ENCODE assay signal across 1 cellular context in the genomic region with DNA sequence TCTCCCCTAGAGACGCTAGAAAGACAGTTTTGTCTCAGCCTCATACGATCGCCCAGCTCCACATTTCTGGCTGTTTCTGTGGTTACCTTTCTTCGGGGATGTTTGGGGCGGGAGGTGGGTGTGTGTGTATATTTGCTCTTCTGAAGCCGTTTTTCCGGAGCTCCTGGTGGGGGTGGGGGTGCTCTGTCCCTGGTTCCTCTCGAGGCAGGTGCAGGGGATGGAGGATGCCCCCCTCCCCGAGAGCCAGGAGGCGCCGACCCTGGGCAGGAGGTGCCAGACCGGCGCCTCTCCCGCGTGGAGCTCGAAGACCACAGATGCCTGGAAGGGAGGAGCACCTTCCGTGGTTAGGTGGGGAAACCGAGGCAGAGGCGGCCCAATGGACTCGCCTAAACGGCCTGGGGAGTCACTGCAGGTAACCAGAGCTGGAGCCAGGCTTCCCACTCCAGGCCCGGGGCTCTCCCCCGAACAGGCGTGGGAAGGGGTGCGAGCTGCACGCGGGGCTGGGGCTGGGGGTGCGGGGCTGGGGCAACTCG.
TF ChIP-seq lines count a peak whose summit lies in the region.

No MANE protein-coding gene starts in this region.

TF ChIP-seq in K562, 482 proteins besides CTCF, POLR2A, EP300 and RAD21 (continued from another document and continues in another):
- no peak for TF ChIP-seq ZNF280B (CRISPR knock-in tag; IDR thresholded peaks at IDR 0.05)
- no peak for TF ChIP-seq FOS (IDR thresholded peaks at IDR 0.05; ENCODE audit: extremely low read depth, insufficient read length)
- 0 out of 2 replicates have a peak, but pooled peaks have one; percentile 56 for TF ChIP-seq ZNF395 (CRISPR knock-in tag; IDR thresholded peaks at IDR 0.05)
- no peak for TF ChIP-seq TCF7L2 (IDR thresholded peaks at IDR 0.05; ENCODE audit: low read depth, low read length)
- TF ChIP-seq ZNF316 (IDR thresholded peaks at IDR 0.05) = no peak
- TF ChIP-seq, protein P1, sequence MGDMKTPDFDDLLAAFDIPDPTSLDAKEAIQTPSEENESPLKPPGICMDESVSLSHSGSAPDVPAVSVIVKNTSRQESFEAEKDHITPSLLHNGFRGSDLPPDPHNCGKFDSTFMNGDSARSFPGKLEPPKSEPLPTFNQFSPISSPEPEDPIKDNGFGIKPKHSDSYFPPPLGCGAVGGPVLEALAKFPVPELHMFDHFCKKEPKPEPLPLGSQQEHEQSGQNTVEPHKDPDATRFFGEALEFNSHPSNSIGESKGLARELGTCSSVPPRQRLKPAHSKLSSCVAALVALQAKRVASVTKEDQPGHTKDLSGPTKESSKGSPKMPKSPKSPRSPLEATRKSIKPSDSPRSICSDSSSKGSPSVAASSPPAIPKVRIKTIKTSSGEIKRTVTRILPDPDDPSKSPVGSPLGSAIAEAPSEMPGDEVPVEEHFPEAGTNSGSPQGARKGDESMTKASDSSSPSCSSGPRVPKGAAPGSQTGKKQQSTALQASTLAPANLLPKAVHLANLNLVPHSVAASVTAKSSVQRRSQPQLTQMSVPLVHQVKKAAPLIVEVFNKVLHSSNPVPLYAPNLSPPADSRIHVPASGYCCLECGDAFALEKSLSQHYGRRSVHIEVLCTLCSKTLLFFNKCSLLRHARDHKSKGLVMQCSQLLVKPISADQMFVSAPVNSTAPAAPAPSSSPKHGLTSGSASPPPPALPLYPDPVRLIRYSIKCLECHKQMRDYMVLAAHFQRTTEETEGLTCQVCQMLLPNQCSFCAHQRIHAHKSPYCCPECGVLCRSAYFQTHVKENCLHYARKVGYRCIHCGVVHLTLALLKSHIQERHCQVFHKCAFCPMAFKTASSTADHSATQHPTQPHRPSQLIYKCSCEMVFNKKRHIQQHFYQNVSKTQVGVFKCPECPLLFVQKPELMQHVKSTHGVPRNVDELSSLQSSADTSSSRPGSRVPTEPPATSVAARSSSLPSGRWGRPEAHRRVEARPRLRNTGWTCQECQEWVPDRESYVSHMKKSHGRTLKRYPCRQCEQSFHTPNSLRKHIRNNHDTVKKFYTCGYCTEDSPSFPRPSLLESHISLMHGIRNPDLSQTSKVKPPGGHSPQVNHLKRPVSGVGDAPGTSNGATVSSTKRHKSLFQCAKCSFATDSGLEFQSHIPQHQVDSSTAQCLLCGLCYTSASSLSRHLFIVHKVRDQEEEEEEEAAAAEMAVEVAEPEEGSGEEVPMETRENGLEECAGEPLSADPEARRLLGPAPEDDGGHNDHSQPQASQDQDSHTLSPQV (IDR thresholded peaks at IDR 0.05) = peak; percentile 30; the same call in 1 of the 2 replicates
- TF ChIP-seq SREBF1 (IDR thresholded peaks at IDR 0.05; ENCODE audit: borderline replicate concordance, low read depth, low read length) = no peak
- TF ChIP-seq PURB (CRISPR knock-in tag; IDR thresholded peaks at IDR 0.05; ENCODE audit: low read depth) = no peak
- no peak for TF ChIP-seq ZBTB49 (CRISPR knock-in tag; IDR thresholded peaks at IDR 0.05; ENCODE audit: borderline replicate concordance)
- no peak for TF ChIP-seq ZNF436 (CRISPR knock-in tag; IDR thresholded peaks at IDR 0.05)
- TF ChIP-seq ZNF77 (CRISPR knock-in tag; IDR thresholded peaks at IDR 0.05) = no peak
- no peak for TF ChIP-seq RCOR1 (IDR thresholded peaks at IDR 0.05; ENCODE audit: borderline replicate concordance in 1 of 2, low read depth in 2 of 2, low read length in 2 of 2)
- TF ChIP-seq ERF (CRISPR knock-in tag; IDR thresholded peaks at IDR 0.05) = 0 out of 2 replicates have a peak, but pooled peaks have one; percentile 27
- TF ChIP-seq NFRKB (IDR thresholded peaks at IDR 0.05; ENCODE audit: low read depth) = peak; percentile 84; the same call in 1 of the 2 replicates
- TF ChIP-seq TFAM (CRISPR knock-in tag; conservative IDR thresholded peaks at IDR 0.05) = no peak
- TF ChIP-seq ADNP (tag; IDR thresholded peaks at IDR 0.05) = no peak
- no peak for TF ChIP-seq SRSF7 (optimal IDR thresholded peaks at IDR 0.05; ENCODE audit: low read depth, low read length)
- TF ChIP-seq, protein P2, sequence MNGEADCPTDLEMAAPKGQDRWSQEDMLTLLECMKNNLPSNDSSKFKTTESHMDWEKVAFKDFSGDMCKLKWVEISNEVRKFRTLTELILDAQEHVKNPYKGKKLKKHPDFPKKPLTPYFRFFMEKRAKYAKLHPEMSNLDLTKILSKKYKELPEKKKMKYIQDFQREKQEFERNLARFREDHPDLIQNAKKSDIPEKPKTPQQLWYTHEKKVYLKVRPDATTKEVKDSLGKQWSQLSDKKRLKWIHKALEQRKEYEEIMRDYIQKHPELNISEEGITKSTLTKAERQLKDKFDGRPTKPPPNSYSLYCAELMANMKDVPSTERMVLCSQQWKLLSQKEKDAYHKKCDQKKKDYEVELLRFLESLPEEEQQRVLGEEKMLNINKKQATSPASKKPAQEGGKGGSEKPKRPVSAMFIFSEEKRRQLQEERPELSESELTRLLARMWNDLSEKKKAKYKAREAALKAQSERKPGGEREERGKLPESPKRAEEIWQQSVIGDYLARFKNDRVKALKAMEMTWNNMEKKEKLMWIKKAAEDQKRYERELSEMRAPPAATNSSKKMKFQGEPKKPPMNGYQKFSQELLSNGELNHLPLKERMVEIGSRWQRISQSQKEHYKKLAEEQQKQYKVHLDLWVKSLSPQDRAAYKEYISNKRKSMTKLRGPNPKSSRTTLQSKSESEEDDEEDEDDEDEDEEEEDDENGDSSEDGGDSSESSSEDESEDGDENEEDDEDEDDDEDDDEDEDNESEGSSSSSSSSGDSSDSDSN (IDR thresholded peaks at IDR 0.05; ENCODE audit: borderline replicate concordance in 1 of 2, low read depth in 2 of 2, low read length in 2 of 2) = no peak
- TF ChIP-seq ZKSCAN3 (CRISPR knock-in tag; IDR thresholded peaks at IDR 0.05) = no peak
- TF ChIP-seq NFIC (IDR thresholded peaks at IDR 0.05) = no peak
- TF ChIP-seq EP400 (IDR thresholded peaks at IDR 0.05) = no peak
- peak; percentile 79; the same call in 1 of the 2 replicates for TF ChIP-seq ZNF589 (CRISPR knock-in tag; IDR thresholded peaks at IDR 0.05; ENCODE audit: low read depth)
- TF ChIP-seq GATAD2A (IDR thresholded peaks at IDR 0.05) = no peak
- no peak for TF ChIP-seq NR2C1 (IDR thresholded peaks at IDR 0.05)
- no peak for TF ChIP-seq NR2C1 (tag; IDR thresholded peaks at IDR 0.05)
- TF ChIP-seq ZBTB9 (CRISPR knock-in tag; IDR thresholded peaks at IDR 0.05) = no peak
- 0 out of 4 replicates have a peak, but pooled peaks of 1 of the 2 experiments have one; percentile 9 for TF ChIP-seq MAZ (CRISPR knock-in tag; conservative IDR thresholded peaks at IDR 0.05 in 1 of 2, IDR thresholded peaks at IDR 0.05 in 1 of 2)
- TF ChIP-seq, protein P3, sequence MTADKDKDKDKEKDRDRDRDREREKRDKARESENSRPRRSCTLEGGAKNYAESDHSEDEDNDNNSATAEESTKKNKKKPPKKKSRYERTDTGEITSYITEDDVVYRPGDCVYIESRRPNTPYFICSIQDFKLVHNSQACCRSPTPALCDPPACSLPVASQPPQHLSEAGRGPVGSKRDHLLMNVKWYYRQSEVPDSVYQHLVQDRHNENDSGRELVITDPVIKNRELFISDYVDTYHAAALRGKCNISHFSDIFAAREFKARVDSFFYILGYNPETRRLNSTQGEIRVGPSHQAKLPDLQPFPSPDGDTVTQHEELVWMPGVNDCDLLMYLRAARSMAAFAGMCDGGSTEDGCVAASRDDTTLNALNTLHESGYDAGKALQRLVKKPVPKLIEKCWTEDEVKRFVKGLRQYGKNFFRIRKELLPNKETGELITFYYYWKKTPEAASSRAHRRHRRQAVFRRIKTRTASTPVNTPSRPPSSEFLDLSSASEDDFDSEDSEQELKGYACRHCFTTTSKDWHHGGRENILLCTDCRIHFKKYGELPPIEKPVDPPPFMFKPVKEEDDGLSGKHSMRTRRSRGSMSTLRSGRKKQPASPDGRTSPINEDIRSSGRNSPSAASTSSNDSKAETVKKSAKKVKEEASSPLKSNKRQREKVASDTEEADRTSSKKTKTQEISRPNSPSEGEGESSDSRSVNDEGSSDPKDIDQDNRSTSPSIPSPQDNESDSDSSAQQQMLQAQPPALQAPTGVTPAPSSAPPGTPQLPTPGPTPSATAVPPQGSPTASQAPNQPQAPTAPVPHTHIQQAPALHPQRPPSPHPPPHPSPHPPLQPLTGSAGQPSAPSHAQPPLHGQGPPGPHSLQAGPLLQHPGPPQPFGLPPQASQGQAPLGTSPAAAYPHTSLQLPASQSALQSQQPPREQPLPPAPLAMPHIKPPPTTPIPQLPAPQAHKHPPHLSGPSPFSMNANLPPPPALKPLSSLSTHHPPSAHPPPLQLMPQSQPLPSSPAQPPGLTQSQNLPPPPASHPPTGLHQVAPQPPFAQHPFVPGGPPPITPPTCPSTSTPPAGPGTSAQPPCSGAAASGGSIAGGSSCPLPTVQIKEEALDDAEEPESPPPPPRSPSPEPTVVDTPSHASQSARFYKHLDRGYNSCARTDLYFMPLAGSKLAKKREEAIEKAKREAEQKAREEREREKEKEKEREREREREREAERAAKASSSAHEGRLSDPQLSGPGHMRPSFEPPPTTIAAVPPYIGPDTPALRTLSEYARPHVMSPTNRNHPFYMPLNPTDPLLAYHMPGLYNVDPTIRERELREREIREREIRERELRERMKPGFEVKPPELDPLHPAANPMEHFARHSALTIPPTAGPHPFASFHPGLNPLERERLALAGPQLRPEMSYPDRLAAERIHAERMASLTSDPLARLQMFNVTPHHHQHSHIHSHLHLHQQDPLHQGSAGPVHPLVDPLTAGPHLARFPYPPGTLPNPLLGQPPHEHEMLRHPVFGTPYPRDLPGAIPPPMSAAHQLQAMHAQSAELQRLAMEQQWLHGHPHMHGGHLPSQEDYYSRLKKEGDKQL (CRISPR knock-in tag; IDR thresholded peaks at IDR 0.05; ENCODE audit: borderline replicate concordance) = no peak
- no peak for TF ChIP-seq TCF7 (IDR thresholded peaks at IDR 0.05; ENCODE audit: borderline replicate concordance)
- TF ChIP-seq, protein P4, sequence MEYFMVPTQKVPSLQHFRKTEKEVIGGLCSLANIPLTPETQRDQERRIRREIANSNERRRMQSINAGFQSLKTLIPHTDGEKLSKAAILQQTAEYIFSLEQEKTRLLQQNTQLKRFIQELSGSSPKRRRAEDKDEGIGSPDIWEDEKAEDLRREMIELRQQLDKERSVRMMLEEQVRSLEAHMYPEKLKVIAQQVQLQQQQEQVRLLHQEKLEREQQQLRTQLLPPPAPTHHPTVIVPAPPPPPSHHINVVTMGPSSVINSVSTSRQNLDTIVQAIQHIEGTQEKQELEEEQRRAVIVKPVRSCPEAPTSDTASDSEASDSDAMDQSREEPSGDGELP (CRISPR knock-in tag; IDR thresholded peaks at IDR 0.05; ENCODE audit: borderline replicate concordance) = no peak
- TF ChIP-seq TOE1 (IDR thresholded peaks at IDR 0.05; ENCODE audit: borderline replicate concordance) = no peak
- TF ChIP-seq TOE1 (CRISPR knock-in tag; IDR thresholded peaks at IDR 0.05; ENCODE audit: borderline replicate concordance, low read depth) = no peak
